In the genomic region with DNA sequence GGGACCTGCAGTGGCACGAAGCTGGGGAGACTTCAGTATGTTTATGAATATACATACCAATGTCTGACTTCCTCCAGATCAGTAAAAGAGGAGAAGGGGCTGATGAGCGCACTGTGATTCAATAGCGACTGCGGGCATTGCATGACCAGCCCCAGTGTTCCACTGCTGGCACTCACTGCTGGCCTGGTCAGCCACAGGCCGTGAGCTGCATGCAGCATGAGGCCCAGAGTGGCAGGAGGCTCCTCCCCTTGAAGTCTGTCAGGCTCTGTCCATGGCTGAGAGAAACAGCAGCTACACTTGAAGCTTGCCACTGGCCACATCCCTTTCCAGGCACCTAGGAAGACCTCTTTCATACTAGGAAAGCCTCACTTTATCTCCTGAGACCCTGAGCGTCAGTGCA, we compare ENCODE assay signal across 23 cellular contexts.
DNase-seq lines count a peak whose midpoint lies in the region; FAIRE-seq and TF ChIP-seq lines count a peak whose summit lies in the region.
"Had no signal": no experiment of that assay in that cellular context is flagged by ENCODE, and none has a peak within 500 bp of the region (broad histone marks: within the 10 kb centered on the region; RNA-seq: fewer than 3 reads in every experiment).

No MANE protein-coding gene starts in this region.

- H3K79me2 ChIP-seq in smooth muscle cell (ENCODE audit: low read depth): no peaks in the 10 kb centered on the region
- no peaks in the 10 kb centered on the region for H3K79me2 ChIP-seq in MM.1S (ENCODE audit: low read length)

- no peaks in the 10 kb centered on the region for H3F3A ChIP-seq in smooth muscle cell (ENCODE audit: low read depth)
- H3F3A ChIP-seq in MM.1S (ENCODE audit: insufficient read depth, low read length): no peaks in the 10 kb centered on the region

- DNase-seq in amygdala (lab: John Stamatoyannopoulos, UW) (peak in 31 of 56 donors; percentile 3 to 58 (median 23)), head of caudate nucleus (peak; percentile 7 to 78 (median 48)), nucleus accumbens (lab: John Stamatoyannopoulos, UW) (peak in 35 of 56 donors; percentile 2 to 65 (median 22)), GM12892 (ENCODE audit: insufficient read length) (no peak), smooth muscle cell (lab: John Stamatoyannopoulos, UW; ENCODE audit: unreplicated experiment) (no peak), MM.1S (no peak), NCI-H1694 (lab: John Stamatoyannopoulos, UW) (no peak)
- DNase-seq: CD4-positive, alpha-beta T cell; HFFc6; KG1; MG63; NCI-H2081; NCI-H2227 treated with DMSO at 0.1 percent for 48 hours; NCI-H510A; NCI-H69; Right ventricle myocardium superior had no signal

- TF ChIP-seq POLR2A in GM12892 (IDR thresholded peaks at IDR 0.05; ENCODE audit: low read depth, low read length): no peak

- intact Hi-C loops in head of caudate nucleus (cut with DNase I): no loop called here

- no peak for FAIRE-seq in GM12892 (lab: Jason Lieb, UNC)
- FAIRE-seq: A204.1, D721Med, GM18507, HTR-8/SVneo had no signal

- no peak overlapping the region for H2AFZ ChIP-seq in smooth muscle cell (ENCODE audit: low read depth)
- H2AFZ ChIP-seq in MM.1S (ENCODE audit: low read length): no peak overlapping the region
- H2AFZ ChIP-seq: GM23338 had no signal

- H3K4me1 ChIP-seq in smooth muscle cell (ENCODE audit: low read depth) (no peaks in the 10 kb centered on the region), MM.1S (ENCODE audit: low read length) (no peaks in the 10 kb centered on the region)
- H3K4me1 ChIP-seq: BLaER1 treated with 17β-estradiol and CSF1 and Interleukin-3, amounts not matched to agents 10 nM and 100 nM; HAP-1 had no signal

- H3K4me3 ChIP-seq in smooth muscle cell (no peak overlapping the region), MM.1S (ENCODE audit: low read length) (no peak overlapping the region)
- H3K4me3 ChIP-seq: BLaER1 treated with 17β-estradiol and CSF1 and Interleukin-3, amounts not matched to agents 10 nM and 100 nM; GM23338; HAP-1; MG63 had no signal

- H3K27ac ChIP-seq in smooth muscle cell (ENCODE audit: low read depth): no peak overlapping the region
- no peak overlapping the region for H3K27ac ChIP-seq in MM.1S (ENCODE audit: low read length)
- H3K27ac ChIP-seq: BLaER1 treated with 17β-estradiol and CSF1 and Interleukin-3, amounts not matched to agents 10 nM and 100 nM had no signal

- H3K27me3 ChIP-seq in smooth muscle cell (ENCODE audit: low read depth) (no peaks in the 10 kb centered on the region), MM.1S (replicated peaks; ENCODE audit: insufficient read depth, low read length) (no peaks in the 10 kb centered on the region)
- H3K27me3 ChIP-seq: BLaER1 treated with 17β-estradiol and CSF1 and Interleukin-3, amounts not matched to agents 10 nM and 100 nM; MG63 had no signal

- H3K4me2 ChIP-seq in smooth muscle cell (no peak overlapping the region), MM.1S (ENCODE audit: low read depth, low read length) (no peak overlapping the region)
- H3K4me2 ChIP-seq: BLaER1 treated with 17β-estradiol and CSF1 and Interleukin-3, amounts not matched to agents 10 nM and 100 nM; GM23338 had no signal

- TF ChIP-seq CTCF in smooth muscle cell (IDR thresholded peaks at IDR 0.05; ENCODE audit: borderline replicate concordance, insufficient read depth, poor library complexity, severe bottlenecking) (no peak), MM.1S (IDR thresholded peaks at IDR 0.05; ENCODE audit: low read length) (no peak)

- H4K20me1 ChIP-seq in smooth muscle cell (ENCODE audit: low read depth) (no peaks in the 10 kb centered on the region), MM.1S (ENCODE audit: insufficient read depth, low read length) (no peaks in the 10 kb centered on the region)
- H4K20me1 ChIP-seq: BLaER1 treated with 17β-estradiol and CSF1 and Interleukin-3, amounts not matched to agents 10 nM and 100 nM had no signal

- H3K9me3 ChIP-seq in smooth muscle cell (replicated peaks; ENCODE audit: low read depth) (no peaks in the 10 kb centered on the region), MM.1S (replicated peaks; ENCODE audit: insufficient read depth, low read length) (no peaks in the 10 kb centered on the region)
- H3K9me3 ChIP-seq: HAP-1, MG63 had no signal

- H3K9ac ChIP-seq in smooth muscle cell (ENCODE audit: low read depth) (no peak overlapping the region), MM.1S (ENCODE audit: low read length) (no peak overlapping the region)
- H3K9ac ChIP-seq: BLaER1 treated with 17β-estradiol and CSF1 and Interleukin-3, amounts not matched to agents 10 nM and 100 nM had no signal

- no peaks in the 10 kb centered on the region for H3K9me2 ChIP-seq in MM.1S (replicated peaks; ENCODE audit: insufficient read depth, low read length)

- WGBS in smooth muscle cell (ENCODE audit: low lambda C conversion rate): 91% methylated on average over 6 of the region's 6 CpGs

- H3K36me3 ChIP-seq in smooth muscle cell (ENCODE audit: low read depth): no peaks in the 10 kb centered on the region
- no peaks in the 10 kb centered on the region for H3K36me3 ChIP-seq in MM.1S (replicated peaks; ENCODE audit: insufficient read depth, low read length)
- H3K36me3 ChIP-seq: BLaER1 treated with 17β-estradiol and CSF1 and Interleukin-3, amounts not matched to agents 10 nM and 100 nM; HAP-1; MG63 had no signal

Comparison
In these comparisons a context has a peak if more than half of its experiments do, and no peak if none do; other contexts are left out.
1. DNase-seq: peak in amygdala (31 of 56), head of caudate nucleus (42 of 42) and nucleus accumbens (35 of 56); none in GM12892 (single experiment), smooth muscle cell (single experiment), MM.1S (single experiment) and NCI-H1694 (single experiment).